ENCODE assay signal across 1 cellular context in the genomic region with DNA sequence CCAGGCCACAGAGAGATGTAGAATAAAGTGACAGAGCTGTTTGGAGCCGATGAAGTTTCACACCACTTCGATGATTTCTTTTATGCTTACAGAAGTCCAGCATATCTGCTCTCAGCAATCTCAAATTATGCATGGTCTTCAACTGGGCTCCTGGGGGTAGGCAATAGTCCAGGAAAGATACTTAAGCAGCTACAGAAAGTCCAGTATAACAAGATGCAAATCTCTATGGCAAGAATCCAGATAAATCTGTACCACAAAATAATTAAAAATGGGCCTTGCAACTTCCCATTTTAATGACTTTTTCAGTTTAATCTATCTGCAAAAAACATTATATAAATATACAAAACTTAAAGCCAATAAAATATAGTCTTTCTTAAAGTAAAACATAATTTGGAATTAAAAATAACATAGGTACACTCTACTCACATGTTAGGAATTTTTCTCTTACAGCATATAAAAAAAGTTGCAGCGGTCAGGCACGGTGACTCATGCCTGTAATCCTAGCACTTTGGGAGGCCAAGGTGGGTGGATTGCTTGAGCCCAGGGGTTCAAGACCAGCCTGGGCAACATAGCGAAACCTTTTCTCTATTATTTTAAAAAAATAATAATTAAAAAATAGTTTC.
TF ChIP-seq lines count a peak whose summit lies in the region.

No MANE protein-coding gene starts in this region.

TF ChIP-seq in SK-N-SH, 30 proteins besides CTCF, POLR2A, EP300 and RAD21 (continued from another document):
- TF ChIP-seq FOXJ3 (CRISPR knock-in tag; IDR thresholded peaks at IDR 0.05) (no peak), SIN3A (IDR thresholded peaks at IDR 0.05; ENCODE audit: borderline replicate concordance, low read depth, low read length) (no peak), TCF12 (IDR thresholded peaks at IDR 0.05) (no peak; the same call in 1 of the 2 replicates), GABPA (IDR thresholded peaks at IDR 0.05; ENCODE audit: low read depth) (no peak), JUND (IDR thresholded peaks at IDR 0.05) (peak; percentile 69)
- TF ChIP-seq, protein P1, sequence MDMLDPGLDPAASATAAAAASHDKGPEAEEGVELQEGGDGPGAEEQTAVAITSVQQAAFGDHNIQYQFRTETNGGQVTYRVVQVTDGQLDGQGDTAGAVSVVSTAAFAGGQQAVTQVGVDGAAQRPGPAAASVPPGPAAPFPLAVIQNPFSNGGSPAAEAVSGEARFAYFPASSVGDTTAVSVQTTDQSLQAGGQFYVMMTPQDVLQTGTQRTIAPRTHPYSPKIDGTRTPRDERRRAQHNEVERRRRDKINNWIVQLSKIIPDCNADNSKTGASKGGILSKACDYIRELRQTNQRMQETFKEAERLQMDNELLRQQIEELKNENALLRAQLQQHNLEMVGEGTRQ (IDR thresholded peaks at IDR 0.05; ENCODE audit: borderline replicate concordance, low read depth, low read length): no peak
